ENCODE assay signal across 24 cellular contexts in genomic region chr2:113242318-113242717, GRCh38. TPM values are rescaled to one million over a fixed set of nuclear protein-coding genes. Genes with fewer than 3 reads are reported as not detected.
A peak's percentile ranks its signal among the peaks of the same experiment; 100 is the strongest.
DNase-seq lines count a peak whose midpoint lies in the region; ATAC-seq, FAIRE-seq and TF ChIP-seq lines count a peak whose summit lies in the region.
"Had no signal": no experiment of that assay in that cellular context is flagged by ENCODE, and none has a peak within 500 bp of the region (broad histone marks: within the 10 kb centered on the region; RNA-seq: fewer than 3 reads in every experiment).

No MANE protein-coding gene starts in this region.

- no peak overlapping the region for H3K4me2 ChIP-seq in GM12878 (ENCODE audit: control insufficient read depth, insufficient read depth)

- no peak for DNase-seq in stimulated activated naive CD8-positive, alpha-beta T cell treated with anti-CD3 and anti-CD28 coated beads, Interleukin-15, amount 100 ng/mL, for 72 hours
- DNase-seq in GM12878 (ENCODE audit: low read depth, low spot score) (no peak), kidney (no peak), left colon (no peak), occipital lobe (lab: John Stamatoyannopoulos, UW) (no peak)
- DNase-seq: activated CD4-positive, alpha-beta T cell treated with anti-CD3 and anti-CD28 coated beads for 1 hour; aorta; H9; hypothalamus; lower lobe of right lung; MM.1S; NCI-H1436; NCI-H510A treated with DMSO at 0.1 percent for 48 hours; right cardiac atrium; trophoblast cell had no signal

- TF ChIP-seq POLR2A in GM12878 (IDR thresholded peaks at IDR 0.05; ENCODE audit: low read depth, low read length) = peak; percentile 15; the same call in 1 of the 2 replicates

- H3K27me3 Mint-ChIP-seq in stimulated activated naive CD8-positive, alpha-beta T cell treated with anti-CD3 and anti-CD28 coated beads, Interleukin-15, Interleukin-2, amounts not matched to agents 100 ng/mL and 50 ng/mL, for 24 hours = no peaks in the 10 kb centered on the region
- no peaks in the 10 kb centered on the region for H3K27me3 Mint-ChIP-seq in stimulated activated naive CD8-positive, alpha-beta T cell treated with anti-CD3 and anti-CD28 coated beads, Interleukin-15, amount 100 ng/mL, for 72 hours
- H3K27me3 Mint-ChIP-seq: activated naive CD4-positive, alpha-beta T cell treated with anti-CD3 and anti-CD28 coated beads, Interleukin-2, amount 50 U/mL, for 24 hours; central memory CD8-positive, alpha-beta T cell had no signal

- no peak for TF ChIP-seq EP300 in GM12878 (IDR thresholded peaks at IDR 0.05; ENCODE audit: borderline replicate concordance in 1 of 2, control insufficient read depth in 1 of 2, low read depth in 2 of 2, low read length in 2 of 2)

- TF ChIP-seq CTCF in GM12878 (IDR thresholded peaks at IDR 0.05 in 2 of 3, conservative IDR thresholded peaks at IDR 0.05 in 1 of 3; ENCODE audit: control insufficient read depth in 2 of 3, extremely low read depth in 1 of 3, insufficient read depth in 1 of 3, low read depth in 3 of 3, low read length in 3 of 3) = no peak
- no peak for TF ChIP-seq CTCF in kidney (IDR thresholded peaks at IDR 0.05; ENCODE audit: borderline replicate concordance, extremely low read depth, insufficient read depth)

- peak overlapping the region; percentile 58 for H3K27ac Mint-ChIP-seq in stimulated activated naive CD8-positive, alpha-beta T cell treated with anti-CD3 and anti-CD28 coated beads, Interleukin-15, Interleukin-2, amounts not matched to agents 100 ng/mL and 50 ng/mL, for 24 hours
- H3K27ac Mint-ChIP-seq in stimulated activated naive CD8-positive, alpha-beta T cell treated with anti-CD3 and anti-CD28 coated beads, Interleukin-15, amount 100 ng/mL, for 72 hours = no peak overlapping the region

- H3K4me3 ChIP-seq in GM12878 (no peak overlapping the region), kidney (ENCODE audit: low read length in 2 of 2) (no peak overlapping the region)
- H3K4me3 ChIP-seq: gastrocnemius medialis, lower lobe of right lung had no signal

- H3K79me2 ChIP-seq in GM12878 (ENCODE audit: control insufficient read depth, insufficient read depth, low read length) = peaks cover 3% of the 10 kb centered on the region; the same call in 1 of the 2 replicates

- H2AFZ ChIP-seq in GM12878 (ENCODE audit: control insufficient read depth, low read depth, low read length) = no peak overlapping the region

- peaks cover 28% of the 10 kb centered on the region for H3K4me1 Mint-ChIP-seq in stimulated activated naive CD8-positive, alpha-beta T cell treated with anti-CD3 and anti-CD28 coated beads, Interleukin-15, Interleukin-2, amounts not matched to agents 100 ng/mL and 50 ng/mL, for 24 hours (ENCODE audit: low read depth)
- H3K4me1 Mint-ChIP-seq in stimulated activated naive CD8-positive, alpha-beta T cell treated with anti-CD3 and anti-CD28 coated beads, Interleukin-15, amount 100 ng/mL, for 72 hours = peaks cover 16% of the 10 kb centered on the region

- no TSS peak for BruUV-seq in GM12878 (replicated peaks; lab: Mats Ljungman, UMichigan)

- WGBS in GM12878 (ENCODE audit: insufficient coverage, insufficient replicate concordance, low lambda C conversion rate, missing lambda C conversion rate) = 58% methylated on average over 6 of the region's 6 CpGs

- H3K27me3 ChIP-seq in GM12878 (replicated peaks in 1 of 2; ENCODE audit: control insufficient read depth in 2 of 2, insufficient read depth in 2 of 2, low read length in 1 of 2) = no peaks in the 10 kb centered on the region; a peak in 1 of 4 replicates
- H3K27me3 ChIP-seq: gastrocnemius medialis had no signal

- SMC1A ChIA-PET in GM12878 (lab: Charles Lee; ENCODE audit: uncharacterized antibody, unreplicated experiment) = interaction anchor here (0.6 kb wide), 1 partner anchor 38 kb away, joined by 3 read pairs; no protein-coding TSS in a partner anchor

- TF ChIP-seq RAD21 in GM12878 (IDR thresholded peaks at IDR 0.05; ENCODE audit: insufficient read depth, low read depth, low read length) = no peak

- FAIRE-seq in GM12878 (lab: Jason Lieb, UNC) (no peak), kidney (lab: Jason Lieb, UNC) (no peak)
- FAIRE-seq: GM18507, islet of Langerhans had no signal

- in situ Hi-C loops in GM12878 (cut with MboI) = no loop called here

- intact Hi-C loops in GM12878 (cut with micrococcal nuclease; ENCODE audit: unreplicated experiment) (no loop called here), kidney (cut with DNase I) (no loop called here), left colon (cut with DNase I, micrococcal nuclease) (no loop called here)

- peaks cover 2% of the 10 kb centered on the region; the same call in 1 of the 2 replicates for H3K4me1 ChIP-seq in GM12878 (ENCODE audit: control insufficient read depth, insufficient read depth, low read length)
- peaks cover 48 to 63% of the 10 kb centered on the region in 2 donors for H3K4me1 ChIP-seq in kidney (ENCODE audit: control insufficient read depth in 1 of 2, insufficient read depth in 1 of 2, low read depth in 1 of 2, low read length in 2 of 2)

- H4K20me1 ChIP-seq in GM12878 (ENCODE audit: control insufficient read depth, insufficient read depth) = no peaks in the 10 kb centered on the region

- H3K9me3 ChIP-seq in GM12878 (replicated peaks; ENCODE audit: control insufficient read depth, insufficient read depth, low read length) (no peaks in the 10 kb centered on the region), kidney (ENCODE audit: control insufficient read depth in 1 of 2, low read length in 2 of 2) (no peaks in the 10 kb centered on the region)
- H3K9me3 ChIP-seq: gastrocnemius medialis, lower lobe of right lung had no signal

- H3K36me3 Mint-ChIP-seq in stimulated activated naive CD8-positive, alpha-beta T cell treated with anti-CD3 and anti-CD28 coated beads, Interleukin-15, Interleukin-2, amounts not matched to agents 100 ng/mL and 50 ng/mL, for 24 hours (ENCODE audit: low read depth) = peaks cover 3% of the 10 kb centered on the region
- H3K36me3 Mint-ChIP-seq: activated naive CD4-positive, alpha-beta T cell treated with anti-CD3 and anti-CD28 coated beads, Interleukin-2, amount 50 U/mL, for 24 hours had no signal

- no peak overlapping the region for H3K4me3 Mint-ChIP-seq in stimulated activated naive CD8-positive, alpha-beta T cell treated with anti-CD3 and anti-CD28 coated beads, Interleukin-15, Interleukin-2, amounts not matched to agents 100 ng/mL and 50 ng/mL, for 24 hours
- H3K4me3 Mint-ChIP-seq in stimulated activated naive CD8-positive, alpha-beta T cell treated with anti-CD3 and anti-CD28 coated beads, Interleukin-15, amount 100 ng/mL, for 72 hours = no peak overlapping the region
- H3K4me3 Mint-ChIP-seq: activated naive CD4-positive, alpha-beta T cell treated with anti-CD3 and anti-CD28 coated beads, Interleukin-2, amount 50 U/mL, for 24 hours; central memory CD8-positive, alpha-beta T cell; H9 had no signal

- RAD21 ChIA-PET in GM12878 (lab: Charles Lee; ENCODE audit: unreplicated experiment) = no interaction called here

- no peak for ATAC-seq in stimulated activated naive CD8-positive, alpha-beta T cell treated with anti-CD3 and anti-CD28 coated beads, Interleukin-15, amount 100 ng/mL, for 72 hours
- no peak for ATAC-seq in GM12878
- ATAC-seq in left colon = no peak
- no peak for ATAC-seq in GM19452 (IDR thresholded peaks at IDR 0.05; ENCODE audit: unreplicated experiment)
- no peak for ATAC-seq in GM21576 (IDR thresholded peaks at IDR 0.05; ENCODE audit: unreplicated experiment)
- ATAC-seq: gastrocnemius medialis, lower lobe of right lung, right cardiac atrium had no signal

- H3K36me3 ChIP-seq in GM12878 (ENCODE audit: control insufficient read depth in 2 of 2, insufficient read depth in 2 of 2, low read length in 1 of 2) (peaks cover 0 to 5% of the 10 kb centered on the region in 2 experiments; a peak in 2 of 4 replicates), kidney (ENCODE audit: control insufficient read depth in 1 of 2, insufficient read depth in 2 of 2, low read length in 2 of 2) (peaks cover 29 to 81% of the 10 kb centered on the region in 2 donors)
- H3K36me3 ChIP-seq: gastrocnemius medialis, lower lobe of right lung had no signal

- CTCF ChIA-PET in GM12878 (lab: Yijun Ruan, JAX) = no interaction called here

- no peaks in the 10 kb centered on the region for H3K9me3 Mint-ChIP-seq in stimulated activated naive CD8-positive, alpha-beta T cell treated with anti-CD3 and anti-CD28 coated beads, Interleukin-15, Interleukin-2, amounts not matched to agents 100 ng/mL and 50 ng/mL, for 24 hours
- no peaks in the 10 kb centered on the region for H3K9me3 Mint-ChIP-seq in stimulated activated naive CD8-positive, alpha-beta T cell treated with anti-CD3 and anti-CD28 coated beads, Interleukin-15, amount 100 ng/mL, for 72 hours
- H3K9me3 Mint-ChIP-seq: activated naive CD4-positive, alpha-beta T cell treated with anti-CD3 and anti-CD28 coated beads, Interleukin-2, amount 50 U/mL, for 24 hours; central memory CD8-positive, alpha-beta T cell had no signal

- POLR2A ChIA-PET in GM12878 (lab: Charles Lee) = no interaction called here

- H3K9ac ChIP-seq in GM12878 (ENCODE audit: control insufficient read depth, insufficient read depth, low read length) (no peak overlapping the region), kidney (ENCODE audit: low read length in 2 of 2) (no peak overlapping the region)

- H3K27ac ChIP-seq in GM12878 (ENCODE audit: control insufficient read depth, insufficient read depth) (no peak overlapping the region), kidney (ENCODE audit: low read depth in 2 of 2, low read length in 2 of 2) (peak overlapping the region; percentile 81 to 82)
- H3K27ac ChIP-seq: C4-2B, lower lobe of right lung had no signal

TF ChIP-seq in GM12878, 131 proteins besides CTCF, POLR2A, EP300 and RAD21 (continues in another document):
- TF ChIP-seq HDGF (IDR thresholded peaks at IDR 0.05) = no peak
- TF ChIP-seq ZNF24 (IDR thresholded peaks at IDR 0.05) = no peak

RNA-seq across cellular contexts. Expression of gene PAX8, which starts 36.4 kb away (rescaled TPM):
- 4.0 and 4.6 TPM in 2 replicates for total RNA-seq in GM12878 (2013; cell fraction: nucleolus; rRNA removed)
- total RNA-seq in GM12878 (2014; rRNA removed) (0.51 and 0.87 TPM in 2 replicates), GM12878 (2014; rRNA removed; fragmentation: Illumina TruSeq; extraction: Trizol) (0.45 and 0.64 TPM in 2 replicates), GM12878 (2021) (1.2 and 1.5 TPM in 2 replicates), kidney (607 TPM), left colon (10 to 100 TPM in 1 of 2 donors, 1 to 10 TPM in 1; 1.3 to 13.2 TPM), occipital lobe (not detected)
- 2.2 TPM for polyA plus RNA-seq in GM12878 (2011; ENCODE audit: low read depth)
- polyA plus RNA-seq in GM12878 (2011; rRNA removed) (0.75 and 0.96 TPM in 2 replicates), GM12878 (2014; fragmentation: Illumina TruSeq; extraction: Trizol) (0.97 and 1.0 TPM in 2 replicates), GM12878 (2014; fragmentation: Nextera tagmentation; extraction: Ambion mirVana) (under 1 TPM; 0.16 to 0.40 TPM), GM12878 (2014; rRNA removed) (1.5 and 2.2 TPM in 2 replicates), GM12878 (2016; fragmentation: Nextera tagmentation; extraction: Ambion mirVana) (1 to 10 TPM; 1.5 to 2.5 TPM), kidney (ENCODE audit: insufficient read depth, low read depth, low replicate concordance) (199 TPM)
- 1.2 and 1.3 TPM in 2 replicates for polyA plus RNA-seq in GM12878 (2011; cell fraction: cytosol; rRNA removed)
- 1.4 and 2.1 TPM in 2 replicates for polyA plus RNA-seq in GM12878 (2011; cell fraction: nucleus; rRNA removed)
- polyA plus RNA-seq in GM12878 (2012) = 4.6 and 7.6 TPM in 2 replicates
- polyA minus RNA-seq in GM12878 (2011; rRNA and poly(A)+ RNA removed) = 1.1 and 1.2 TPM in 2 replicates
- polyA minus RNA-seq in GM12878 (2011; cell fraction: cytosol; rRNA and poly(A)+ RNA removed) = 0.67 and 0.94 TPM in 2 replicates
- 0.85 and 1.4 TPM in 2 replicates for polyA minus RNA-seq in GM12878 (2011; cell fraction: nucleus; rRNA and poly(A)+ RNA removed)
- total RNA-seq: H9 had no signal

Comparison
In these comparisons a context has a peak if more than half of its experiments do, and no peak if none do; other contexts are left out.
1. RNA of gene PAX8, which starts 36.4 kb away (total RNA-seq): 607 TPM in kidney (single experiment); 1.3 to 13.2 TPM in left colon, 0.45 to 4.6 TPM in GM12878 and not detected in occipital lobe (single experiment); every median in the first group is over 10 times any median in the second.